ENCODE assay signal across 9 cellular contexts in genomic region chr9:94139672-94140417, GRCh38. TPM values are rescaled to one million over a fixed set of nuclear protein-coding genes. Genes with fewer than 3 reads are reported as not detected.
A peak's percentile ranks its signal among the peaks of the same experiment; 100 is the strongest.
DNase-seq lines count a peak whose midpoint lies in the region; ATAC-seq, FAIRE-seq and TF ChIP-seq lines count a peak whose summit lies in the region.
"Had no signal": no experiment of that assay in that cellular context is flagged by ENCODE, and none has a peak within 500 bp of the region (broad histone marks: within the 10 kb centered on the region; RNA-seq: fewer than 3 reads in every experiment).

No MANE protein-coding gene starts in this region.

- H2BK120ac ChIP-seq in mesendoderm (ENCODE audit: low read depth, low read length), result no peak overlapping the region

- peak; percentile 43 for FAIRE-seq in pancreas (lab: Jason Lieb, UNC)

- no peak overlapping the region for H2BK5ac ChIP-seq in mesendoderm (ENCODE audit: low read length)

- no peak overlapping the region for H2AK5ac ChIP-seq in mesendoderm (ENCODE audit: low read length)

- H3K36me3 ChIP-seq in SJSA1 (no peaks in the 10 kb centered on the region), pancreas (no peaks in the 10 kb centered on the region), mesendoderm (ENCODE audit: control insufficient read depth, insufficient read depth, low read length) (no peaks in the 10 kb centered on the region)

- H3K4me2 ChIP-seq in mesendoderm (ENCODE audit: low read length), result no peak overlapping the region

- no peaks in the 10 kb centered on the region for H3K9me3 ChIP-seq in SJSA1 (replicated peaks)
- H3K9me3 ChIP-seq in pancreas, result no peaks in the 10 kb centered on the region

- H3K27me3 ChIP-seq in SJSA1 (replicated peaks) (no peaks in the 10 kb centered on the region), pancreas (no peaks in the 10 kb centered on the region), mesendoderm (ENCODE audit: insufficient read depth, low read length, poor library complexity) (no peaks in the 10 kb centered on the region)

- TF ChIP-seq CTCF in fibroblast of pulmonary artery (IDR thresholded peaks at IDR 0.05; ENCODE audit: low read length, missing control alignments), result no peak
- TF ChIP-seq CTCF in pancreas (IDR thresholded peaks at IDR 0.05), result no peak

- no peak overlapping the region for H4K5ac ChIP-seq in mesendoderm (ENCODE audit: low read length)

- ATAC-seq in pancreas (peak; percentile 46 to 84 (median 74)), GM19467 (IDR thresholded peaks at IDR 0.05; ENCODE audit: unreplicated experiment) (no peak)

- H3K23ac ChIP-seq in mesendoderm (ENCODE audit: low read length), result no peak overlapping the region

- intact Hi-C loops in pancreas (cut with DNase I), result no loop called here

- no peak overlapping the region for H2BK15ac ChIP-seq in mesendoderm (replicated peaks; ENCODE audit: low read depth)

- DNase-seq in COLO829 (ENCODE audit: low spot score) (peak; percentile 97), SJSA1 (ENCODE audit: low read depth in 1 of 2, low spot score in 2 of 2) (peak; percentile 87 to 91), fibroblast of pulmonary artery (ENCODE audit: low read depth) (peak; percentile 98), pancreas (peak in 4 of 6 donors; percentile 39 to 60 (median 52)), middle frontal gyrus (ENCODE audit: extremely low spot score, low spot score) (no peak), mesendoderm (no peak)
- DNase-seq in NK-92 treated with Interleukin-12 subunit alpha and Interleukin-12 subunit beta, amount 100 ng/mL, for 24 hours (lab: John Stamatoyannopoulos, UW), result no peak
- DNase-seq: NCI-H1930 had no signal

- no peak overlapping the region for H3K4ac ChIP-seq in mesendoderm (ENCODE audit: low read depth, low read length)

- H4K8ac ChIP-seq in mesendoderm (ENCODE audit: low read depth, low read length), result no peak overlapping the region

- H3K18ac ChIP-seq in mesendoderm (ENCODE audit: low read length), result no peak overlapping the region

- H3K56ac ChIP-seq in mesendoderm (ENCODE audit: low read length), result no peak overlapping the region

- H3K27ac ChIP-seq in SJSA1 (peak overlapping the region; percentile 72), pancreas (no peak overlapping the region), mesendoderm (ENCODE audit: low read depth, low read length) (no peak overlapping the region)

- H3K4me1 ChIP-seq in SJSA1 (replicated peaks), result peaks cover 31% of the 10 kb centered on the region
- H3K4me1 ChIP-seq in pancreas, result peaks cover 0 to 7% (median 0%) of the 10 kb centered on the region in 3 donors
- H3K4me1 ChIP-seq in mesendoderm (ENCODE audit: control insufficient read depth, low read depth, low read length), result peaks cover 3% of the 10 kb centered on the region

- H3K9ac ChIP-seq in mesendoderm (ENCODE audit: low read length), result no peak overlapping the region

- 65 to 70% methylated on average over 13 of the region's 13 CpGs for WGBS in pancreas, 2 donors
- WGBS in mesendoderm (ENCODE audit: extremely low coverage, insufficient coverage, low lambda C conversion rate), result no CpG with 5 or more reads among the region's 13 CpGs

- H3K79me2 ChIP-seq in mesendoderm (ENCODE audit: control insufficient read depth, insufficient read depth, low read length), result no peaks in the 10 kb centered on the region

- no peaks in the 10 kb centered on the region for H3K79me1 ChIP-seq in mesendoderm (ENCODE audit: low read length)

- no peak overlapping the region for H3K4me3 ChIP-seq in SJSA1
- peak overlapping the region; percentile 25 for H3K4me3 ChIP-seq in fibroblast of pulmonary artery (replicated peaks; ENCODE audit: low read depth, low read length)
- H3K4me3 ChIP-seq in pancreas, result no peak overlapping the region
- no peak overlapping the region for H3K4me3 ChIP-seq in mesendoderm (ENCODE audit: low read length)

RNA-seq across cellular contexts. Expression of gene PTPDC1, which starts 55.6 kb away (rescaled TPM):
- total RNA-seq in SJSA1 (2014; rRNA removed; shearing (Covaris generic)), result 7.7 and 12.0 TPM in 2 replicates
- total RNA-seq in pancreas, result 1 to 10 TPM; 2.6 to 5.6 (median 4.2) TPM
- polyA plus RNA-seq in pancreas, result 1 to 10 TPM; 2.4 to 4.2 TPM
- 4.1 TPM for polyA plus RNA-seq in mesendoderm (2013, experiment 1 of 2)
- polyA plus RNA-seq in mesendoderm (2013, experiment 2 of 2), result 4.1 TPM

Comparison
In these comparisons a context has a peak if more than half of its experiments do, and no peak if none do; other contexts are left out.
1. DNase-seq: peak in COLO829 (single experiment), SJSA1 (2 of 2), fibroblast of pulmonary artery (single experiment) and pancreas (4 of 6); none in middle frontal gyrus (single experiment), NK-92 treated with Interleukin-12 subunit alpha and Interleukin-12 subunit beta, amount 100 ng/mL, for 24 hours (single experiment) and mesendoderm (single experiment).